In the genomic region with DNA sequence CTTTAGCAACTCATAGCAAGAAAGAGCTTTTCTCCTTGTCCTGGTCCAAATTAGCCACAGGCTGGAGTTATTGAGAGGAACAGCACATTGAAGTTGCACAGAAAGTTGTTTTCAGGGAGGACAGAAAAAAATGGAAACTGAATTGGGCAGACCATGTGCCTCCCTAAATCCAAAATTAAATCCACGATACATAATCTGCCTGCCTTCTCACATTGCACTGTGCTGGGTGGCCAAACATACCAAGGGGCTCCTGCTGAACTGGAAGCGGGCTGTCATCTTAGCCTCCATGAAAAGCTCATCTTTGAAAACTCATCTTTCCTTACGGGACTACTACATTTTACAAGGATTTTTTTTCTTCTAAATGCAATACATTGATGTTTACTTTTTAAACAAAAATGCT, we compare ENCODE assay signal across 12 cellular contexts. TPM values are rescaled to one million over a fixed set of nuclear protein-coding genes. Genes with fewer than 3 reads are reported as not detected.
A peak's percentile ranks its signal among the peaks of the same experiment; 100 is the strongest.
DNase-seq lines count a peak whose midpoint lies in the region; ATAC-seq, FAIRE-seq and TF ChIP-seq lines count a peak whose summit lies in the region.
"Had no signal": no experiment of that assay in that cellular context is flagged by ENCODE, and none has a peak within 500 bp of the region (broad histone marks: within the 10 kb centered on the region; RNA-seq: fewer than 3 reads in every experiment).

No MANE protein-coding gene starts in this region.

- WGBS in mammary epithelial cell (ENCODE audit: low coverage, missing lambda C conversion rate) = 97% methylated on average over 2 of the region's 3 CpGs

- no peaks in the 10 kb centered on the region for H3K27me3 ChIP-seq in mammary epithelial cell (ENCODE audit: insufficient read depth, low read length)
- no peaks in the 10 kb centered on the region for H3K27me3 ChIP-seq in breast epithelium
- H3K27me3 ChIP-seq in SJSA1 (replicated peaks) = no peaks in the 10 kb centered on the region
- no peaks in the 10 kb centered on the region for H3K27me3 ChIP-seq in keratinocyte (ENCODE audit: control insufficient read depth, extremely low read depth, insufficient read depth, low read length)
- H3K27me3 ChIP-seq in subcutaneous abdominal adipose tissue (ENCODE audit: control insufficient read depth in 5 of 5, insufficient read depth in 4 of 5, low read length in 5 of 5) = no peaks in the 10 kb centered on the region
- H3K27me3 ChIP-seq: vagina had no signal

- H4K20me1 ChIP-seq in mammary epithelial cell (ENCODE audit: insufficient read depth, low read length) (no peaks in the 10 kb centered on the region), keratinocyte (ENCODE audit: control insufficient read depth, extremely low read depth, insufficient read depth, low read length) (no peaks in the 10 kb centered on the region)

- no peaks in the 10 kb centered on the region for H3K9me1 ChIP-seq in keratinocyte (ENCODE audit: control insufficient read depth, extremely low read depth, insufficient read depth, low read length)

- H3K4me2 ChIP-seq in mammary epithelial cell (ENCODE audit: insufficient read depth, low read depth, low read length) = no peak overlapping the region
- peak overlapping the region; percentile 59 for H3K4me2 ChIP-seq in keratinocyte (ENCODE audit: control insufficient read depth, extremely low read depth, insufficient read depth, low read depth, low read length)

- no peak for TF ChIP-seq POLR2A in breast epithelium (IDR thresholded peaks at IDR 0.05)

- no peaks in the 10 kb centered on the region for H3K9me3 ChIP-seq in mammary epithelial cell (replicated peaks; ENCODE audit: insufficient read depth, low read length)
- H3K9me3 ChIP-seq in breast epithelium = no peaks in the 10 kb centered on the region
- H3K9me3 ChIP-seq in SJSA1 (replicated peaks) = no peaks in the 10 kb centered on the region
- no peaks in the 10 kb centered on the region for H3K9me3 ChIP-seq in keratinocyte (ENCODE audit: control insufficient read depth, low read depth, low read length)
- H3K9me3 ChIP-seq in subcutaneous abdominal adipose tissue (ENCODE audit: control insufficient read depth in 5 of 5, low read length in 5 of 5) = no peaks in the 10 kb centered on the region
- H3K9me3 ChIP-seq: mucosa of descending colon, vagina had no signal

- H2AFZ ChIP-seq in mammary epithelial cell (ENCODE audit: low read depth, low read length) = no peak overlapping the region
- H2AFZ ChIP-seq in keratinocyte (ENCODE audit: control insufficient read depth, low read length) = no peak overlapping the region

- peak; percentile 48 for FAIRE-seq in keratinocyte (lab: Jason Lieb, UNC)
- FAIRE-seq: frontal cortex had no signal

- dilution Hi-C loops in mammary epithelial cell (cut with HindIII; ENCODE audit: low sequenced_read_pairs) = no loop called here
- dilution Hi-C loops in keratinocyte (cut with MboI; ENCODE audit: extremely low pct_ligation_motif_present, low sequenced_read_pairs) = no loop called here

- DNase-seq in mammary epithelial cell (no peak), breast epithelium (ENCODE audit: low spot score in 2 of 2) (no peak), SJSA1 (ENCODE audit: low read depth in 1 of 2, low spot score in 2 of 2) (peak in 1 of 2 experiments; percentile 27), keratinocyte (ENCODE audit: low read depth, low spot score) (no peak), DMS53 (lab: John Stamatoyannopoulos, UW) (no peak), T1000 (lab: John Stamatoyannopoulos, UW) (no peak)
- DNase-seq: NCI-H2107 had no signal

- H3K4me3 ChIP-seq in mammary epithelial cell (replicated peaks in 1 of 3; ENCODE audit: insufficient read depth in 1 of 3, low read depth in 2 of 3, low read length in 3 of 3) = no peak overlapping the region
- no peak overlapping the region for H3K4me3 ChIP-seq in breast epithelium
- no peak overlapping the region for H3K4me3 ChIP-seq in SJSA1
- H3K4me3 ChIP-seq in keratinocyte (ENCODE audit: control insufficient read depth in 2 of 3, extremely low read depth in 1 of 3, insufficient read depth in 2 of 3, low read depth in 1 of 3, low read length in 3 of 3) = no peak overlapping the region
- no peak overlapping the region for H3K4me3 ChIP-seq in subcutaneous abdominal adipose tissue (ENCODE audit: low read depth in 1 of 5, low read length in 5 of 5)
- H3K4me3 ChIP-seq: mucosa of descending colon, vagina had no signal

- intact Hi-C loops in mammary epithelial cell (cut with micrococcal nuclease) (loop anchor here (2.0 kb wide), 1 partner anchor 32 kb away; no protein-coding TSS in a partner anchor), breast epithelium (cut with DNase I; ENCODE audit: low total_unique reads) (no loop called here)

- H3K4me1 ChIP-seq in mammary epithelial cell (ENCODE audit: insufficient read depth, low read length) (peaks cover 27% of the 10 kb centered on the region), breast epithelium (peaks cover 0 to 4% of the 10 kb centered on the region in 2 donors), SJSA1 (replicated peaks) (peaks cover 44% of the 10 kb centered on the region), keratinocyte (ENCODE audit: control insufficient read depth, extremely low read depth, insufficient read depth, low read length) (peaks cover 19% of the 10 kb centered on the region), subcutaneous abdominal adipose tissue (ENCODE audit: control insufficient read depth in 5 of 5, insufficient read depth in 5 of 5, low read length in 5 of 5) (peaks cover 0 to 37% (median 35%) of the 10 kb centered on the region in 5 donors)

- H3K36me3 ChIP-seq in mammary epithelial cell (ENCODE audit: insufficient read depth, low read length) (no peaks in the 10 kb centered on the region), breast epithelium (no peaks in the 10 kb centered on the region), SJSA1 (no peaks in the 10 kb centered on the region), keratinocyte (ENCODE audit: control insufficient read depth in 2 of 2, extremely low read depth in 1 of 2, insufficient read depth in 2 of 2, low read length in 2 of 2) (no peaks in the 10 kb centered on the region), subcutaneous abdominal adipose tissue (ENCODE audit: control insufficient read depth in 5 of 5, insufficient read depth in 5 of 5, low read length in 5 of 5) (no peaks in the 10 kb centered on the region)
- H3K36me3 ChIP-seq: vagina had no signal

- CTCF ChIA-PET in mammary epithelial cell (lab: Charles Lee; ENCODE audit: low non-redundant PET) = no interaction called here

- no peak overlapping the region for H3K9ac ChIP-seq in mammary epithelial cell (ENCODE audit: insufficient read depth, low read length)
- no peak overlapping the region for H3K9ac ChIP-seq in keratinocyte (ENCODE audit: control insufficient read depth, extremely low read depth, insufficient read depth, low read length)
- no peak overlapping the region for H3K9ac ChIP-seq in subcutaneous abdominal adipose tissue (ENCODE audit: low read length in 5 of 5)

- peak overlapping the region; percentile 54 for H3K27ac ChIP-seq in mammary epithelial cell (ENCODE audit: insufficient read depth, low read depth, low read length)
- no peak overlapping the region for H3K27ac ChIP-seq in breast epithelium
- H3K27ac ChIP-seq in SJSA1 = peak overlapping the region; percentile 91
- peak overlapping the region; percentile 48 for H3K27ac ChIP-seq in keratinocyte (ENCODE audit: control insufficient read depth, insufficient read depth, low read length)
- H3K27ac ChIP-seq in subcutaneous abdominal adipose tissue (ENCODE audit: low read depth, low read length) = peak overlapping the region; percentile 54
- H3K27ac ChIP-seq: vagina had no signal

- no peaks in the 10 kb centered on the region for H3K79me2 ChIP-seq in mammary epithelial cell (ENCODE audit: insufficient read depth, low read length)
- H3K79me2 ChIP-seq in keratinocyte (ENCODE audit: control insufficient read depth, insufficient read depth, low read length) = no peaks in the 10 kb centered on the region

- no TSS peak for BruUV-seq in mammary epithelial cell (replicated peaks; lab: Mats Ljungman, UMichigan)

- in situ Hi-C loops in mammary epithelial cell (cut with MboI; ENCODE audit: low sequenced_read_pairs in 2 of 2) = no loop called here

- TF ChIP-seq CTCF in mammary epithelial cell (conservative IDR thresholded peaks at IDR 0.05 in 1 of 2, IDR thresholded peaks at IDR 0.05 in 1 of 2; ENCODE audit: extremely low read depth in 1 of 2, insufficient read depth in 1 of 2, low read depth in 1 of 2, low read length in 2 of 2) (no peak), breast epithelium (IDR thresholded peaks at IDR 0.05) (no peak), keratinocyte (optimal IDR thresholded peaks at IDR 0.05 in 1 of 3, IDR thresholded peaks at IDR 0.05 in 1 of 3, conservative IDR thresholded peaks at IDR 0.05 in 1 of 3; ENCODE audit: extremely low read depth in 1 of 3, insufficient read depth in 2 of 3, low read length in 3 of 3) (no peak)

- no peak for ATAC-seq in GM21423 (IDR thresholded peaks at IDR 0.05; ENCODE audit: unreplicated experiment)

RNA-seq across cellular contexts. Expression of gene TNFAIP3, which starts 59.9 kb away (rescaled TPM):
- total RNA-seq in mammary epithelial cell (100 to 1,000 TPM in 1 of 2 donors, 1 to 10 TPM in 1; 5.2 to 117 TPM), breast epithelium (10 to 100 TPM; 21.3 to 50.5 (median 25.9) TPM)
- polyA plus RNA-seq in mammary epithelial cell (12.2 TPM), keratinocyte (73.3 to 141 TPM (median 109 TPM) in 3 replicates)
- polyA minus RNA-seq in mammary epithelial cell (14.5 TPM), keratinocyte (81.8 to 113 TPM (median 110 TPM) in 3 replicates)
- total RNA-seq in SJSA1 (2014; rRNA removed; shearing (Covaris generic)) = 7.8 and 12.2 TPM in 2 replicates
- 142 TPM for polyA plus RNA-seq in keratinocyte (2011; ENCODE audit: low read depth)
- 44.6 and 69.6 TPM in 2 replicates for polyA plus RNA-seq in keratinocyte (2011; cell fraction: cytosol; rRNA removed)
- 452 and 544 TPM in 2 replicates for polyA plus RNA-seq in keratinocyte (2011; cell fraction: nucleus; rRNA removed)
- 40.8 and 90.7 TPM in 2 replicates for polyA plus RNA-seq in keratinocyte (2012; ENCODE audit: low replicate concordance)
- polyA minus RNA-seq in keratinocyte (2011; cell fraction: cytosol; rRNA and poly(A)+ RNA removed) = 42.4 TPM
- 149 and 322 TPM in 2 replicates for polyA minus RNA-seq in keratinocyte (2011; cell fraction: nucleus; rRNA and poly(A)+ RNA removed)

Comparison
In these comparisons a context has a peak if more than half of its experiments do, and no peak if none do; other contexts are left out.
1. H3K27ac ChIP-seq: peak in mammary epithelial cell (single experiment), SJSA1 (single experiment), keratinocyte (single experiment) and subcutaneous abdominal adipose tissue (single experiment); none in breast epithelium (0 of 2).